ENCODE assay signal across 19 cellular contexts in the genomic region with DNA sequence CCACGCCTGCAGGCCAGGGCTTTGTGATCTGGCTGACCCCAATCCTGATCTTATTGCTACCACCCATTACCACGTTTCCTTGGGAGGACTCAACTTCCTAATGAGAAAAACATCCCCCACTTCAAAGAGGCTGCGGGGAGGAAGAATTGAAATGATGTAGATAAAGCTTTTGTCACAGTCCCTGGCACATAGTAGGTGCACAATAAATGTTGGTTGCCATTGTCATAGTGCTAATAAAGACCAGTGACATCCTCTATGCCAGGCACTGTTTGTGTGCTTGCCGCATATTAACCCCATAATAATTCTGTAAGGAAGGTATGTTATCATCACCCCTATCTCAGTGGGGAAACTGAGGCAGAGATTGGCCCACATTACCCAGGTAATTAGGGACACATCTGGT. TPM values are rescaled to one million over a fixed set of nuclear protein-coding genes. Genes with fewer than 3 reads are reported as not detected.
DNase-seq lines count a peak whose midpoint lies in the region; ATAC-seq, FAIRE-seq and TF ChIP-seq lines count a peak whose summit lies in the region.
"Had no signal": no experiment of that assay in that cellular context is flagged by ENCODE, and none has a peak within 500 bp of the region (broad histone marks: within the 10 kb centered on the region; RNA-seq: fewer than 3 reads in every experiment).

No MANE protein-coding gene starts in this region.

- H3K36me3 ChIP-seq in HCT116 (ENCODE audit: control insufficient read depth in 1 of 2, insufficient read depth in 2 of 2, low read length in 2 of 2), result no peaks in the 10 kb centered on the region
- no peaks in the 10 kb centered on the region for H3K36me3 ChIP-seq in PC-9 (ENCODE audit: low read depth)

- WGBS in A549 (ENCODE audit: missing lambda C conversion rate), result 88% methylated on average over 4 of the region's 4 CpGs

- POLR2A ChIA-PET in A549 (lab: Yijun Ruan, JAX) (no interaction called here), HCT116 (lab: Charles Lee) (no interaction called here), PC-9 (lab: Charles Lee; ENCODE audit: unreplicated experiment) (no interaction called here)

- H2AFZ ChIP-seq in HCT116 (ENCODE audit: low read depth, low read length, poor library complexity, severe bottlenecking) (peak overlapping the region; percentile 67), PC-9 (no peak overlapping the region)
- H2AFZ ChIP-seq: GM23248 had no signal

- peak overlapping the region; percentile 40; the same call in 1 of the 2 replicates for H3K9ac ChIP-seq in HCT116 (ENCODE audit: low read length)
- H3K9ac ChIP-seq: GM23248 had no signal

- RAD21 ChIA-PET in HCT116 (lab: Charles Lee; ENCODE audit: low non-redundant PET in 1 of 2, low total read pairs in 2 of 2, uncharacterized antibody in 2 of 2, unreplicated experiment in 2 of 2), result no interaction called here

- CTCF ChIA-PET in A549 (lab: Yijun Ruan, JAX), result interaction anchor here (0.8 to 1.8 kb wide), 4 partner anchors 15 to 147 kb away, joined by 3 to 8 read pairs (median 4); no protein-coding TSS in a partner anchor
- CTCF ChIA-PET in HCT116 (lab: Charles Lee), result no interaction called here
- CTCF ChIA-PET in PC-9 (lab: Charles Lee), result no interaction called here

- H3F3A ChIP-seq in PC-9 (ENCODE audit: insufficient read depth, low read depth), result peaks cover 34% of the 10 kb centered on the region

- intact Hi-C loops in HCT116 (cut with micrococcal nuclease) (no loop called here), PC-9 (cut with micrococcal nuclease; ENCODE audit: unreplicated experiment) (no loop called here)

- no peaks in the 10 kb centered on the region for H3K27me3 ChIP-seq in HCT116 (ENCODE audit: insufficient read depth, low read length)
- no peaks in the 10 kb centered on the region for H3K27me3 ChIP-seq in PC-9 (ENCODE audit: insufficient read depth, low read depth)

- BruUV-seq in HCT116 (replicated peaks; lab: Mats Ljungman, UMichigan) (no TSS peak), PC-9 (replicated peaks; lab: Mats Ljungman, UMichigan) (no TSS peak)

- H3K4me2 ChIP-seq in A549 (peak overlapping the region; percentile 70), HCT116 (ENCODE audit: low read length) (peak overlapping the region; percentile 68), PC-9 (peak overlapping the region; percentile 76)

- TF ChIP-seq RAD21 in A549 (conservative IDR thresholded peaks at IDR 0.05 in 1 of 2, IDR thresholded peaks at IDR 0.05 in 1 of 2), result no peak
- TF ChIP-seq RAD21 in HCT116 (IDR thresholded peaks at IDR 0.05; ENCODE audit: low read depth), result no peak

- ATAC-seq in A549, result 0 out of 6 replicates have a peak, but pooled peaks of 1 of the 2 experiments have one; percentile 7
- ATAC-seq in HCT116, result no peak
- ATAC-seq in GM21786 (IDR thresholded peaks at IDR 0.05; ENCODE audit: unreplicated experiment), result no peak

- no peak for FAIRE-seq in A549 (lab: Jason Lieb, UNC)
- FAIRE-seq: G401.6, GM12892, H1 had no signal

- H3K9me2 ChIP-seq in HCT116 (ENCODE audit: insufficient read depth) (no peaks in the 10 kb centered on the region), PC-9 (ENCODE audit: insufficient read depth) (no peaks in the 10 kb centered on the region)

- H3K9me3 ChIP-seq in A549, result no peaks in the 10 kb centered on the region
- no peaks in the 10 kb centered on the region for H3K9me3 ChIP-seq in HCT116 (ENCODE audit: control insufficient read depth in 1 of 2, insufficient read depth in 1 of 2, low read depth in 1 of 2, low read length in 2 of 2)
- no peaks in the 10 kb centered on the region for H3K9me3 ChIP-seq in PC-9 (ENCODE audit: insufficient read depth, low read depth)

- H4K20me1 ChIP-seq in HCT116 (ENCODE audit: insufficient read depth) (no peaks in the 10 kb centered on the region), PC-9 (ENCODE audit: insufficient read depth) (no peaks in the 10 kb centered on the region)

- H3K27ac ChIP-seq in A549 (peak overlapping the region; percentile 66 to 82), HCT116 (ENCODE audit: low read depth, low read length) (peak overlapping the region; percentile 71), PC-9 (peak overlapping the region; percentile 89)
- H3K27ac ChIP-seq: GM23248 had no signal

- H3K79me2 ChIP-seq in HCT116 (ENCODE audit: insufficient read depth, low read length) (no peaks in the 10 kb centered on the region), PC-9 (ENCODE audit: low read depth) (no peaks in the 10 kb centered on the region)

- H3K4me1 ChIP-seq in A549, result peaks cover 14% of the 10 kb centered on the region
- peaks cover 23 to 31% of the 10 kb centered on the region in 2 experiments for H3K4me1 ChIP-seq in HCT116 (ENCODE audit: control insufficient read depth in 1 of 2, insufficient read depth in 2 of 2, low read length in 2 of 2)
- H3K4me1 ChIP-seq in PC-9 (replicated peaks; ENCODE audit: insufficient read depth), result peaks cover 40% of the 10 kb centered on the region

- H3K4me3 ChIP-seq in A549, result no peak overlapping the region
- peak overlapping the region in 1 of 2 experiments; percentile 44; a peak in 2 of 4 replicates for H3K4me3 ChIP-seq in HCT116 (replicated peaks in 1 of 2; ENCODE audit: low read depth in 1 of 2, low read length in 2 of 2)
- peak overlapping the region; percentile 21; the same call in 1 of the 2 replicates for H3K4me3 ChIP-seq in PC-9
- H3K4me3 ChIP-seq: GM23248 had no signal

- TF ChIP-seq CTCF in A549 (IDR thresholded peaks at IDR 0.05) (no peak), HCT116 (IDR thresholded peaks at IDR 0.05 in 2 of 3, conservative IDR thresholded peaks at IDR 0.05 in 1 of 3; ENCODE audit: borderline replicate concordance in 1 of 3, insufficient read depth in 1 of 3, low read depth in 2 of 3, low read length in 2 of 3) (0 out of 6 replicates have a peak, but pooled peaks of 1 of the 3 experiments have one; percentile 7), PC-9 (conservative IDR thresholded peaks at IDR 0.05) (no peak)

- no peak for TF ChIP-seq POLR2A in A549 (IDR thresholded peaks at IDR 0.05; ENCODE audit: low read length)
- TF ChIP-seq POLR2A in HCT116 (IDR thresholded peaks at IDR 0.05; ENCODE audit: borderline replicate concordance, extremely low read depth, insufficient read depth, insufficient read length), result no peak

- TF ChIP-seq EP300 in A549 (IDR thresholded peaks at IDR 0.05), result no peak

- DNase-seq in A549 (ENCODE audit: low read depth in 1 of 2, low spot score in 1 of 2) (no peak), HCT116 (ENCODE audit: low read depth, low spot score) (no peak), PC-9 (no peak), EL (no peak), NCI-H524 (lab: John Stamatoyannopoulos, UW) (no peak)
- DNase-seq: C1 segment of cervical spinal cord; CD4-positive, alpha-beta memory T cell; COR-L47; DMS 273 treated with DMSO at 0.1 percent for 48 hours; DMS79 treated with DMSO at 0.1 percent for 48 hours; H7; HCEC 1CT had no signal

TF ChIP-seq in A549, 52 proteins besides CTCF, POLR2A, EP300 and RAD21:
- no peak for TF ChIP-seq POLR2AphosphoS2 (conservative IDR thresholded peaks at IDR 0.05; ENCODE audit: low read length)
- TF ChIP-seq CEBPB (IDR thresholded peaks at IDR 0.05), result no peak

TF ChIP-seq in HCT116, 20 proteins besides CTCF, POLR2A, EP300 and RAD21 (continues in another document):
- TF ChIP-seq, protein P1, sequence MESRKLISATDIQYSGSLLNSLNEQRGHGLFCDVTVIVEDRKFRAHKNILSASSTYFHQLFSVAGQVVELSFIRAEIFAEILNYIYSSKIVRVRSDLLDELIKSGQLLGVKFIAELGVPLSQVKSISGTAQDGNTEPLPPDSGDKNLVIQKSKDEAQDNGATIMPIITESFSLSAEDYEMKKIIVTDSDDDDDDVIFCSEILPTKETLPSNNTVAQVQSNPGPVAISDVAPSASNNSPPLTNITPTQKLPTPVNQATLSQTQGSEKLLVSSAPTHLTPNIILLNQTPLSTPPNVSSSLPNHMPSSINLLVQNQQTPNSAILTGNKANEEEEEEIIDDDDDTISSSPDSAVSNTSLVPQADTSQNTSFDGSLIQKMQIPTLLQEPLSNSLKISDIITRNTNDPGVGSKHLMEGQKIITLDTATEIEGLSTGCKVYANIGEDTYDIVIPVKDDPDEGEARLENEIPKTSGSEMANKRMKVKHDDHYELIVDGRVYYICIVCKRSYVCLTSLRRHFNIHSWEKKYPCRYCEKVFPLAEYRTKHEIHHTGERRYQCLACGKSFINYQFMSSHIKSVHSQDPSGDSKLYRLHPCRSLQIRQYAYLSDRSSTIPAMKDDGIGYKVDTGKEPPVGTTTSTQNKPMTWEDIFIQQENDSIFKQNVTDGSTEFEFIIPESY (IDR thresholded peaks at IDR 0.05; ENCODE audit: extremely low read depth, insufficient replicate concordance, low read length), result no peak
- TF ChIP-seq YY1 (IDR thresholded peaks at IDR 0.05; ENCODE audit: extremely low read depth, insufficient replicate concordance, low read depth, low read length) (no peak), TCF7L2 (IDR thresholded peaks at IDR 0.05; ENCODE audit: borderline replicate concordance, extremely low read depth, insufficient read depth, insufficient read length) (no peak), EZH2 (IDR thresholded peaks at IDR 0.05) (no peak), SP1 (IDR thresholded peaks at IDR 0.05; ENCODE audit: low read depth) (no peak), SRF (IDR thresholded peaks at IDR 0.05; ENCODE audit: low read depth) (no peak), EZH2phosphoT487 (IDR thresholded peaks at IDR 0.05; ENCODE audit: borderline replicate concordance) (no peak)
- TF ChIP-seq, protein P2, sequence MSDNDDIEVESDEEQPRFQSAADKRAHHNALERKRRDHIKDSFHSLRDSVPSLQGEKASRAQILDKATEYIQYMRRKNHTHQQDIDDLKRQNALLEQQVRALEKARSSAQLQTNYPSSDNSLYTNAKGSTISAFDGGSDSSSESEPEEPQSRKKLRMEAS (IDR thresholded peaks at IDR 0.05), result no peak

RNA-seq across cellular contexts. Expression of gene WNT3, which starts 22.4 kb away (rescaled TPM):
- polyA plus RNA-seq in A549 (2011; rRNA removed), result 10.8 and 11.6 TPM in 2 replicates
- polyA plus RNA-seq in A549 (2012; cell fraction: cytosol; rRNA removed), result 5.3 and 6.2 TPM in 2 replicates
- 9.1 and 9.9 TPM in 2 replicates for polyA plus RNA-seq in A549 (2012; cell fraction: nucleus; rRNA removed)
- 5.9 to 8.4 TPM (median 8.3 TPM) in 3 replicates for polyA plus RNA-seq in A549 (2017; fragmentation: RNase III; extraction: RNeasy Plus Mini Kit Qiagen cat#74134 plus additional on column Dnase treatment)
- polyA minus RNA-seq in A549 (2011; rRNA and poly(A)+ RNA removed), result 7.0 TPM in 2 replicates
- 5.5 TPM for total RNA-seq in HCT116 (2021; ENCODE audit: unreplicated experiment)
- polyA plus RNA-seq in HCT116 (2012), result 3.4 TPM in 2 replicates
- 11.5 and 14.0 TPM in 2 replicates for total RNA-seq in PC-9 (2021)
- total RNA-seq: CD4-positive, alpha-beta memory T cell had no signal
- polyA plus RNA-seq: CD4-positive, alpha-beta memory T cell had no signal

RNA-seq across cellular contexts. Expression of gene WNT9B, which starts 55.3 kb away (rescaled TPM):
- polyA plus RNA-seq in A549 (2011; rRNA removed) (0.05 and 0.22 TPM in 2 replicates), A549 (2017; fragmentation: RNase III; extraction: RNeasy Plus Mini Kit Qiagen cat#74134 plus additional on column Dnase treatment) (0.05 to 0.17 TPM (median 0.07 TPM) in 3 replicates)
- polyA plus RNA-seq in A549 (2012; cell fraction: cytosol; rRNA removed), result 0.01 TPM in 1 of 2 replicates, not detected in the other
- polyA plus RNA-seq in A549 (2012; cell fraction: nucleus; rRNA removed), result 0.05 TPM in 1 of 2 replicates, not detected in the other
- 0.50 TPM in 1 of 2 replicates, not detected in the other for polyA minus RNA-seq in A549 (2011; rRNA and poly(A)+ RNA removed)
- total RNA-seq in HCT116 (2021; ENCODE audit: unreplicated experiment) (not detected), PC-9 (2021) (not detected in 2 replicates)
- not detected in 2 replicates for polyA plus RNA-seq in HCT116 (2012)
- total RNA-seq: A673; CD4-positive, alpha-beta memory T cell; GM23248; H1 had no signal
- polyA plus RNA-seq: BJ; CD4-positive, alpha-beta memory T cell; GM23248 had no signal
